ENCODE assay signal across 10 cellular contexts in the genomic region with DNA sequence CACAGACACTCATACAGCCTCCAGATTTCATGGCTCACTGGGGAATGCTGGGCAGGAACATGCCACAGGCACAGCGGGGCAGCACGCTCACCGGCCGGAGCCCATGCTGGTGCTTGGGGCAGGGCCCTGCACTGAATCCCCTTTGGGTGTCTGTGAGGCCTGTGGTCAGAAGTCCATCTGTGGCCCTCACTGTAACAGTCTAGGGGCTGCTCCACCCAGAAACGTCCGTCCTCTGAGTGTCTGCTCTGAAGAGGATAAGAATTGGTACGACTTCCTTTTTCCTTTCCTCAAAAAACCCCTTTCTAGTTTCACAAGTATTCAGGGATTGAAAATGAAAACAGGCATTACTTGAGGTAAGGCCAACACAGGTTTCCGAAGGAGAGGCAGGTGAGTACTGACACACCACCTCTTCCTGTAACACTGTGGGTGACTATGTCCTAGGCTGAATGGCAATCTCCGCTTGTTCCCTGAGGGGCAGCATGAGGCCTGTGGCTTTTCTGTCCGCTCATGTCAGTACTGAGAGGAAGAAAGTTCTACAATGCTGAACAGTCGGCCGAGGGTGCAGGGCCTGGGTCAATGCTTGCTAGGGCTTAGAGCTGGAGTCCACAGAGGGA. TPM values are rescaled to one million over a fixed set of nuclear protein-coding genes. Genes with fewer than 3 reads are reported as not detected.
A peak's percentile ranks its signal among the peaks of the same experiment; 100 is the strongest.
DNase-seq lines count a peak whose midpoint lies in the region; ATAC-seq, FAIRE-seq and TF ChIP-seq lines count a peak whose summit lies in the region.
"Had no signal": no experiment of that assay in that cellular context is flagged by ENCODE, and none has a peak within 500 bp of the region (broad histone marks: within the 10 kb centered on the region; RNA-seq: fewer than 3 reads in every experiment).

No MANE protein-coding gene starts in this region.

- H3K27ac ChIP-seq in right atrium auricular region: peak overlapping the region; percentile 6 to 42
- H3K27ac ChIP-seq in right cardiac atrium (ENCODE audit: low read length): no peak overlapping the region
- H3K27ac ChIP-seq: pancreas had no signal

- no peak overlapping the region for H3K4me3 Mint-ChIP-seq in activated B cell treated with CpG ODN at 0.5 μM for 24 hours

- H3K27me3 ChIP-seq in right atrium auricular region (no peaks in the 10 kb centered on the region), right cardiac atrium (ENCODE audit: control insufficient read depth, insufficient read depth) (no peaks in the 10 kb centered on the region)
- H3K27me3 ChIP-seq: pancreas had no signal

- WGBS in right cardiac atrium: 83% methylated on average over 12 of the region's 12 CpGs

- POLR2A ChIA-PET in activated B cell treated with CpG ODN at 0.5 μM for 24 hours (lab: Charles Lee): interaction anchor here (0.6 kb wide), 1 partner anchor 81 kb away, joined by 3 read pairs; no protein-coding TSS in a partner anchor

- no peak for FAIRE-seq in urothelium cell line (lab: Jason Lieb, UNC)
- FAIRE-seq: pancreas had no signal

- H3K4me1 ChIP-seq in right atrium auricular region (peaks cover 0 to 87% of the 10 kb centered on the region in 2 donors), right cardiac atrium (ENCODE audit: control insufficient read depth, insufficient read depth, low read length) (peaks cover 17% of the 10 kb centered on the region)

- intact Hi-C loops in right cardiac atrium (cut with DNase I): no loop called here
- intact Hi-C loops in activated B cell treated with CpG ODN at 0.5 μM for 24 hours (cut with micrococcal nuclease): no loop called here

- CTCF ChIA-PET in activated B cell treated with CpG ODN at 0.5 μM for 24 hours (lab: Charles Lee): no interaction called here

- no peaks in the 10 kb centered on the region for H3K9me3 Mint-ChIP-seq in activated B cell treated with CpG ODN at 0.5 μM for 24 hours

- ATAC-seq in right cardiac atrium: no peak
- peak; percentile 76 for ATAC-seq in HG02759 (IDR thresholded peaks at IDR 0.05; ENCODE audit: unreplicated experiment)
- ATAC-seq in activated B cell treated with CpG ODN at 0.5 μM for 24 hours (ENCODE audit: low read depth): no peak
- ATAC-seq: Panc1, pancreas had no signal

- TF ChIP-seq CTCF in right atrium auricular region (IDR thresholded peaks at IDR 0.05) (no peak), activated B cell treated with CpG ODN at 0.5 μM for 24 hours (IDR thresholded peaks at IDR 0.05) (no peak)

- H3K36me3 Mint-ChIP-seq in activated B cell treated with CpG ODN at 0.5 μM for 24 hours (ENCODE audit: low read depth): peaks cover 25% of the 10 kb centered on the region

- DNase-seq in right atrium auricular region (ENCODE audit: low spot score): peak; percentile 48
- no peak for DNase-seq in right cardiac atrium
- DNase-seq in activated B cell treated with CpG ODN at 0.5 μM for 24 hours: no peak
- no peak for DNase-seq in NCI-H1417 (lab: John Stamatoyannopoulos, UW)
- no peak for DNase-seq in activated gamma-delta T cell (lab: John Stamatoyannopoulos, UW)
- no peak for DNase-seq in urothelium cell line (ENCODE audit: low spot score)
- DNase-seq in GOT3 (lab: John Stamatoyannopoulos, UW): no peak

- peaks cover 12% of the 10 kb centered on the region for H3K36me3 ChIP-seq in right atrium auricular region

- H3K4me1 Mint-ChIP-seq in activated B cell treated with CpG ODN at 0.5 μM for 24 hours: peaks cover 17% of the 10 kb centered on the region

- H3K9me3 ChIP-seq in right atrium auricular region: no peaks in the 10 kb centered on the region
- H3K9me3 ChIP-seq in right cardiac atrium (ENCODE audit: control insufficient read depth, low read length): no peaks in the 10 kb centered on the region
- H3K9me3 ChIP-seq: pancreas had no signal

- H3K27ac Mint-ChIP-seq in activated B cell treated with CpG ODN at 0.5 μM for 24 hours: peak overlapping the region; percentile 47

- H3K4me3 ChIP-seq in right atrium auricular region: no peak overlapping the region
- H3K4me3 ChIP-seq in right cardiac atrium (ENCODE audit: low read length): no peak overlapping the region
- H3K4me3 ChIP-seq: pancreas had no signal

- H3K27me3 Mint-ChIP-seq in activated B cell treated with CpG ODN at 0.5 μM for 24 hours: no peaks in the 10 kb centered on the region

RNA-seq across cellular contexts. Expression of a gene that starts 42.5 kb away (rescaled TPM):
- total RNA-seq in right atrium auricular region (10 to 100 TPM; 25.5 to 27.2 TPM), right cardiac atrium (10 to 100 TPM; 26.2 to 30.7 (median 27.5) TPM), activated B cell treated with CpG ODN at 0.5 μM for 24 hours (21.2 and 22.2 TPM in 2 replicates)
- 46.2 TPM for polyA plus RNA-seq in right cardiac atrium

RNA-seq across cellular contexts. Expression of a gene that starts 44.7 kb away (rescaled TPM):
- total RNA-seq in right atrium auricular region (10 to 100 TPM; 35.8 to 45.3 TPM), right cardiac atrium (10 to 100 TPM; 27.1 to 39.7 (median 30.0) TPM), activated B cell treated with CpG ODN at 0.5 μM for 24 hours (11.8 and 12.1 TPM in 2 replicates)
- 37.0 TPM for polyA plus RNA-seq in right cardiac atrium
